ENCODE assay signal across 21 cellular contexts in genomic region chr7:69199048-69199447, GRCh38.
DNase-seq lines count a peak whose midpoint lies in the region; ATAC-seq lines count a peak whose summit lies in the region.
"Had no signal": no experiment of that assay in that cellular context is flagged by ENCODE, and none has a peak within 500 bp of the region (broad histone marks: within the 10 kb centered on the region; RNA-seq: fewer than 3 reads in every experiment).

No MANE protein-coding gene starts in this region.

- no peak overlapping the region for H3K9ac ChIP-seq in SK-N-MC (ENCODE audit: insufficient read length)

- H3K27me3 Mint-ChIP-seq in activated CD4-positive, alpha-beta T cell treated with anti-CD3 and anti-CD28 coated beads, Interleukin-2, amount 10 ng/mL, durations not matched to agents 7 days and 5 days = no peaks in the 10 kb centered on the region
- H3K27me3 Mint-ChIP-seq in CD8-positive, alpha-beta memory T cell = peaks cover 0 to 1% of the 10 kb centered on the region in 2 donors
- no peaks in the 10 kb centered on the region for H3K27me3 Mint-ChIP-seq in naive thymus-derived CD4-positive, alpha-beta T cell

- H3K9me3 Mint-ChIP-seq in activated CD4-positive, alpha-beta T cell treated with anti-CD3 and anti-CD28 coated beads, Interleukin-2, amount 10 ng/mL, durations not matched to agents 7 days and 5 days = peaks cover 29% of the 10 kb centered on the region
- H3K9me3 Mint-ChIP-seq in CD8-positive, alpha-beta memory T cell = peaks cover 18 to 41% (median 36%) of the 10 kb centered on the region in 5 donors
- H3K9me3 Mint-ChIP-seq in naive thymus-derived CD4-positive, alpha-beta T cell = peaks cover 10 to 35% (median 25%) of the 10 kb centered on the region in 11 donors

- H3K36me3 Mint-ChIP-seq in activated CD4-positive, alpha-beta T cell treated with anti-CD3 and anti-CD28 coated beads, Interleukin-2, amount 10 ng/mL, durations not matched to agents 7 days and 5 days (ENCODE audit: low read depth) = peaks cover 2% of the 10 kb centered on the region
- H3K36me3 Mint-ChIP-seq in CD8-positive, alpha-beta memory T cell = peaks cover 0 to 3% (median 0%) of the 10 kb centered on the region in 3 donors
- H3K36me3 Mint-ChIP-seq in naive thymus-derived CD4-positive, alpha-beta T cell = peaks cover 0 to 7% (median 1%) of the 10 kb centered on the region in 5 donors

- no peaks in the 10 kb centered on the region for H3K36me3 ChIP-seq in CD8-positive, alpha-beta memory T cell (ENCODE audit: insufficient read depth, low read length)
- H3K36me3 ChIP-seq in SK-N-MC (ENCODE audit: insufficient read depth, low read length) = no peaks in the 10 kb centered on the region
- no peaks in the 10 kb centered on the region for H3K36me3 ChIP-seq in naive thymus-derived CD4-positive, alpha-beta T cell (ENCODE audit: control insufficient read depth in 2 of 3, insufficient read depth in 3 of 3, low read length in 3 of 3)
- H3K36me3 ChIP-seq: gastrocnemius medialis, HAP-1, upper lobe of right lung, WERI-Rb-1 had no signal

- CTCF ChIA-PET in activated CD4-positive, alpha-beta T cell treated with anti-CD3 and anti-CD28 coated beads, Interleukin-2, amount 10 ng/mL, durations not matched to agents 7 days and 5 days (lab: Charles Lee) = no interaction called here
- CTCF ChIA-PET in CD8-positive, alpha-beta memory T cell (lab: Charles Lee) = no interaction called here
- CTCF ChIA-PET in naive thymus-derived CD4-positive, alpha-beta T cell (lab: Charles Lee) = no interaction called here

- H3K4me3 ChIP-seq in CD8-positive, alpha-beta memory T cell (ENCODE audit: low read length) = no peak overlapping the region
- no peak overlapping the region for H3K4me3 ChIP-seq in SK-N-MC
- no peak overlapping the region for H3K4me3 ChIP-seq in naive thymus-derived CD4-positive, alpha-beta T cell (ENCODE audit: low read length)
- H3K4me3 ChIP-seq: gastrocnemius medialis, HAP-1, smooth muscle cell, upper lobe of right lung had no signal

- no peak overlapping the region for H3K27ac ChIP-seq in CD8-positive, alpha-beta memory T cell (ENCODE audit: low read depth, low read length)
- H3K27ac ChIP-seq in SK-N-MC = peak overlapping the region; percentile 94
- H3K27ac ChIP-seq in naive thymus-derived CD4-positive, alpha-beta T cell (ENCODE audit: low read depth, low read length) = peak overlapping the region; percentile 46
- H3K27ac ChIP-seq: gastrocnemius medialis, upper lobe of right lung, WERI-Rb-1 had no signal

- peaks cover 3% of the 10 kb centered on the region for H3K4me1 ChIP-seq in CD8-positive, alpha-beta memory T cell (ENCODE audit: insufficient read depth, low read length)
- peaks cover 0 to 6% of the 10 kb centered on the region in 2 donors for H3K4me1 ChIP-seq in naive thymus-derived CD4-positive, alpha-beta T cell (ENCODE audit: control insufficient read depth in 2 of 2, insufficient read depth in 2 of 2, low read length in 2 of 2)
- H3K4me1 ChIP-seq: gastrocnemius medialis, HAP-1, upper lobe of right lung had no signal

- DNase-seq in activated CD4-positive, alpha-beta T cell treated with anti-CD3 and anti-CD28 coated beads, Interleukin-2, amount 10 ng/mL, durations not matched to agents 7 days and 5 days = no peak
- DNase-seq in activated CD4-positive, alpha-beta T cell treated with anti-CD3 and anti-CD28 coated beads, Interleukin-2, amount 50 U/mL, for 4 hours = no peak
- no peak for DNase-seq in CD8-positive, alpha-beta memory T cell
- DNase-seq in SK-N-MC (ENCODE audit: low read depth, low spot score) (no peak), KBM-7 (no peak)
- DNase-seq in naive thymus-derived CD4-positive, alpha-beta T cell = peak in 5 of 9 donors; percentile 11 to 50 (median 37)
- DNase-seq: EL, erythroblast, gastrocnemius medialis, Kasumi-1, left colon, NCI-H1694, NCI-H446, posterior cingulate gyrus, upper lobe of right lung, WERI-Rb-1 had no signal

- no peak overlapping the region for H3K4me3 Mint-ChIP-seq in activated CD4-positive, alpha-beta T cell treated with anti-CD3 and anti-CD28 coated beads, Interleukin-2, amount 10 ng/mL, durations not matched to agents 7 days and 5 days
- H3K4me3 Mint-ChIP-seq in CD8-positive, alpha-beta memory T cell = peak overlapping the region in 2 of 7 donors; percentile 1 to 7
- peak overlapping the region in 4 of 10 donors; percentile 8 to 70 (median 30) for H3K4me3 Mint-ChIP-seq in naive thymus-derived CD4-positive, alpha-beta T cell
- H3K4me3 Mint-ChIP-seq: T-helper 1 cell treated with Interleukin-12 subunit alpha and Interleukin-12 subunit beta and Interleukin-4 antibody, amounts not matched to agents 30 μg/mL and 1 μg/mL, for 36 hours had no signal

- H3K27me3 ChIP-seq in CD8-positive, alpha-beta memory T cell (ENCODE audit: insufficient read depth, low read length, poor library complexity, severe bottlenecking) = no peaks in the 10 kb centered on the region
- H3K27me3 ChIP-seq in naive thymus-derived CD4-positive, alpha-beta T cell (ENCODE audit: control insufficient read depth in 2 of 2, insufficient read depth in 2 of 2, low read length in 2 of 2) = no peaks in the 10 kb centered on the region
- H3K27me3 ChIP-seq: gastrocnemius medialis, upper lobe of right lung had no signal

- POLR2A ChIA-PET in activated CD4-positive, alpha-beta T cell treated with anti-CD3 and anti-CD28 coated beads, Interleukin-2, amount 10 ng/mL, durations not matched to agents 7 days and 5 days (lab: Charles Lee) = no interaction called here
- POLR2A ChIA-PET in CD8-positive, alpha-beta memory T cell (lab: Charles Lee) = no interaction called here
- POLR2A ChIA-PET in naive thymus-derived CD4-positive, alpha-beta T cell (lab: Charles Lee) = no interaction called here

- H3K4me1 Mint-ChIP-seq in activated CD4-positive, alpha-beta T cell treated with anti-CD3 and anti-CD28 coated beads, Interleukin-2, amount 10 ng/mL, durations not matched to agents 7 days and 5 days = peaks cover 12% of the 10 kb centered on the region
- H3K4me1 Mint-ChIP-seq in CD8-positive, alpha-beta memory T cell = peaks cover 7 to 14% (median 14%) of the 10 kb centered on the region in 3 donors
- peaks cover 5 to 30% (median 22%) of the 10 kb centered on the region in 7 donors for H3K4me1 Mint-ChIP-seq in naive thymus-derived CD4-positive, alpha-beta T cell

- intact Hi-C loops in naive thymus-derived CD4-positive, alpha-beta T cell (cut with micrococcal nuclease) = no loop called here

- no peak for ATAC-seq in naive thymus-derived CD4-positive, alpha-beta T cell
- ATAC-seq in HG03571 (IDR thresholded peaks at IDR 0.05; ENCODE audit: unreplicated experiment) (no peak), HG02981 (IDR thresholded peaks at IDR 0.05; ENCODE audit: unreplicated experiment) (no peak)
- ATAC-seq: gastrocnemius medialis, left colon, upper lobe of right lung had no signal

- H3K9me3 ChIP-seq in CD8-positive, alpha-beta memory T cell (ENCODE audit: low read length) = peaks cover 9% of the 10 kb centered on the region
- no peaks in the 10 kb centered on the region; the same call in 1 of the 2 replicates for H3K9me3 ChIP-seq in SK-N-MC (ENCODE audit: low read depth, low read length)
- peaks cover 8 to 19% (median 12%) of the 10 kb centered on the region in 3 experiments for H3K9me3 ChIP-seq in naive thymus-derived CD4-positive, alpha-beta T cell (ENCODE audit: control insufficient read depth in 2 of 3, low read length in 3 of 3)
- H3K9me3 ChIP-seq: gastrocnemius medialis, HAP-1, upper lobe of right lung had no signal

- peak overlapping the region; percentile 84 for H3K27ac Mint-ChIP-seq in activated CD4-positive, alpha-beta T cell treated with anti-CD3 and anti-CD28 coated beads, Interleukin-2, amount 10 ng/mL, durations not matched to agents 7 days and 5 days
- peak overlapping the region in 7 of 8 donors; percentile 7 to 96 (median 50) for H3K27ac Mint-ChIP-seq in CD8-positive, alpha-beta memory T cell
- H3K27ac Mint-ChIP-seq in naive thymus-derived CD4-positive, alpha-beta T cell = peak overlapping the region; percentile 27 to 90 (median 77)
- H3K27ac Mint-ChIP-seq: T-helper 1 cell treated with Interleukin-12 subunit alpha and Interleukin-12 subunit beta and Interleukin-4 antibody, amounts not matched to agents 30 μg/mL and 1 μg/mL, for 36 hours had no signal

- in situ Hi-C loops in KBM-7 (cut with MboI; ENCODE audit: low pct_unique_long_range_greater_than_20kb, low sequenced_read_pairs) = no loop called here

Comparison
In these comparisons a context has a peak if more than half of its experiments do, and no peak if none do; other contexts are left out.
1. DNase-seq: peak in naive thymus-derived CD4-positive, alpha-beta T cell (5 of 9); none in activated CD4-positive, alpha-beta T cell treated with anti-CD3 and anti-CD28 coated beads, Interleukin-2, amount 10 ng/mL, durations not matched to agents 7 days and 5 days (single experiment), activated CD4-positive, alpha-beta T cell treated with anti-CD3 and anti-CD28 coated beads, Interleukin-2, amount 50 U/mL, for 4 hours (0 of 2), CD8-positive, alpha-beta memory T cell (0 of 5), SK-N-MC (single experiment) and KBM-7 (single experiment).
2. Peak in every context shown above with its lines, with median percentiles within 50 percentile points of each other: H3K27ac Mint-ChIP-seq.